In the genomic region with DNA sequence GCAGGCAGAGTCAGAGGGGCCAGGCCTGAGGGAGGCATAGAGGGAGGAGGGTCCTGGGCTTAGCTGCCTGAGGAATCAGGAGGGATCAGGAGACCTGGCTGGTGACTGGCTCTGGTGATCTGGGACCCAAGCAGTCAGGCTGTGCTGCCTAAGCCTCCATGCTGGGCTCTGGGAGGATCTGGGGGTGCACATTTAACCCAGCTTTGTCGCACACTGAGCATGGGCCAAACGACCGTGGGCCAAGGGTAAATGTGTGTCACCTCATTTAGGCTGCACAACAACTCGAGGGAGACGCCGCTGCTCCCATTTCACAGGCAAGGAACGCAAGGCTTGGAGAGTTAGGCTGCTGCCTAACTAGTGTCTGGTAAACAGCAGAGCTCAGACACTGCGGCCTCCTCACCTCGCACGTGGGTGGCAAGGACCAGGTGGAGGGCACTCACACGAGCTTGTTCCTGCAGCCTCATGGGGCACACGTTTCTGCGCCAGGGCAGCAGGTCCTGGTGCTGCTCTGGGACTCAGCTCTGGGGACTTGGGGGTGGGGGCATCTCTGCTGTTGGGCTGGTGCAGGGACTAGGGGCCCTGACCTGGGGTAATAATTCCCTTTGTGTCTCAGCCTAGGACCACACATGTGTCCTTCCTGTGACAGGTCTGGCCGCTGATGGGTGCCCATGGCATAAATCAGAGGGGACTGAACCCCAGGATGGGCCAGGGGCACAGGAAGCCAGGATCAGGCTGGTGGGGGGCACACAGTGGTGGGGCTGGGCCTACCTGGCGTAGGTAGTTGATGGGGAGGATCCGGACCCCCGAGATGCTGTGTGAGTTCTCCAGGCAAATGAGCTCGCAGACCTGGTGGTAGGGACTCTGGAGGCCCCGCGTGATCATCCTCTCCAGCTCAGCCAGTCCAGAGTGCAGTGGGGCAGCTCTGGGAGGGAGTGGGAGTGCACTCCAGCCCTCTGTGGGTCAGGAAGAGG, we compare ENCODE assay signal across 13 cellular contexts. TPM values are rescaled to one million over a fixed set of nuclear protein-coding genes. Genes with fewer than 3 reads are reported as not detected.
A peak's percentile ranks its signal among the peaks of the same experiment; 100 is the strongest.
DNase-seq lines count a peak whose midpoint lies in the region.
"Had no signal": no experiment of that assay in that cellular context is flagged by ENCODE, and none has a peak within 500 bp of the region (broad histone marks: within the 10 kb centered on the region; RNA-seq: fewer than 3 reads in every experiment).

No MANE protein-coding gene starts in this region.

- H3K4me3 Mint-ChIP-seq in T-helper 1 cell treated with Interleukin-12 subunit alpha and Interleukin-12 subunit beta and Interleukin-4 antibody, amounts not matched to agents 30 μg/mL and 1 μg/mL, for 36 hours: peak overlapping the region; percentile 51
- H3K4me3 Mint-ChIP-seq: activated T-cell treated with anti-CD3 and anti-CD28 coated beads, Interleukin-2, amount 50 U/mL, for 24 hours had no signal

- 82% methylated on average over 20 of the region's 20 CpGs for WGBS in mesenchymal stem cell

- no peak overlapping the region for H3K4me3 ChIP-seq in mesenchymal stem cell (ENCODE audit: insufficient read depth in 1 of 2, low read depth in 1 of 2, low read length in 2 of 2)
- H3K4me3 ChIP-seq: suprapubic skin had no signal

- peaks cover 27% of the 10 kb centered on the region for H3K4me1 Mint-ChIP-seq in T-helper 1 cell treated with Interleukin-12 subunit alpha and Interleukin-12 subunit beta and Interleukin-4 antibody, amounts not matched to agents 30 μg/mL and 1 μg/mL, for 36 hours (ENCODE audit: low read depth)

- H2BK12ac ChIP-seq in mesenchymal stem cell (ENCODE audit: low read length in 2 of 2): peak overlapping the region; percentile 0 to 83

- peak overlapping the region in 1 of 2 experiments; percentile 45 for H3K14ac ChIP-seq in mesenchymal stem cell (ENCODE audit: low read length in 2 of 2)

- H3K9ac ChIP-seq in mesenchymal stem cell (ENCODE audit: low read length): no peak overlapping the region
- H3K9ac ChIP-seq: parathyroid adenoma had no signal

- H3K9me3 Mint-ChIP-seq in T-helper 1 cell treated with Interleukin-12 subunit alpha and Interleukin-12 subunit beta and Interleukin-4 antibody, amounts not matched to agents 30 μg/mL and 1 μg/mL, for 36 hours: no peaks in the 10 kb centered on the region
- H3K9me3 Mint-ChIP-seq: activated T-cell treated with anti-CD3 and anti-CD28 coated beads, Interleukin-2, amount 50 U/mL, for 24 hours had no signal

- H3K27me3 ChIP-seq in mesenchymal stem cell (ENCODE audit: control insufficient read depth in 1 of 2, insufficient read depth in 1 of 2, low read length in 2 of 2): peaks cover 0 to 27% of the 10 kb centered on the region in 2 experiments

- peaks cover 6% of the 10 kb centered on the region for H3K36me3 Mint-ChIP-seq in T-helper 1 cell treated with Interleukin-12 subunit alpha and Interleukin-12 subunit beta and Interleukin-4 antibody, amounts not matched to agents 30 μg/mL and 1 μg/mL, for 36 hours (ENCODE audit: low read depth)
- H3K36me3 Mint-ChIP-seq: activated CD4-positive, alpha-beta memory T cell treated with anti-CD3 and anti-CD28 coated beads for 36 hours had no signal

- no peak overlapping the region for H3K27ac Mint-ChIP-seq in T-helper 1 cell treated with Interleukin-12 subunit alpha and Interleukin-12 subunit beta and Interleukin-4 antibody, amounts not matched to agents 30 μg/mL and 1 μg/mL, for 36 hours

- H3K27ac ChIP-seq in angular gyrus (ENCODE audit: low read depth, low read length): peak overlapping the region; percentile 82
- no peak overlapping the region for H3K27ac ChIP-seq in mesenchymal stem cell (ENCODE audit: low read length, poor library complexity, severe bottlenecking)
- H3K27ac ChIP-seq in substantia nigra (ENCODE audit: low read depth, low read length, poor library complexity, severe bottlenecking): peak overlapping the region; percentile 93
- H3K27ac ChIP-seq: 22Rv1, suprapubic skin had no signal

- peak overlapping the region; percentile 45 for H4K91ac ChIP-seq in mesenchymal stem cell (ENCODE audit: low read length)

- no peak overlapping the region for H2AK5ac ChIP-seq in mesenchymal stem cell (ENCODE audit: low read length, severe bottlenecking)

- H3K27me3 Mint-ChIP-seq in T-helper 1 cell treated with Interleukin-12 subunit alpha and Interleukin-12 subunit beta and Interleukin-4 antibody, amounts not matched to agents 30 μg/mL and 1 μg/mL, for 36 hours (ENCODE audit: low read depth): no peaks in the 10 kb centered on the region
- H3K27me3 Mint-ChIP-seq: activated CD4-positive, alpha-beta memory T cell treated with anti-CD3 and anti-CD28 coated beads for 36 hours; activated T-cell treated with anti-CD3 and anti-CD28 coated beads, Interleukin-2, amount 50 U/mL, for 24 hours had no signal

- H2BK15ac ChIP-seq in mesenchymal stem cell (ENCODE audit: low read depth, poor library complexity, severe bottlenecking): no peak overlapping the region

- H2BK120ac ChIP-seq in mesenchymal stem cell (ENCODE audit: low read depth, low read length): peak overlapping the region; percentile 39

- H3K79me1 ChIP-seq in mesenchymal stem cell (replicated peaks; ENCODE audit: low read length, poor library complexity, severe bottlenecking): peaks cover 3% of the 10 kb centered on the region

- H2AFZ ChIP-seq in mesenchymal stem cell (ENCODE audit: low read depth, low read length): peak overlapping the region; percentile 3

- peak overlapping the region; percentile 62 for H4K8ac ChIP-seq in mesenchymal stem cell (ENCODE audit: low read length)

- peak overlapping the region in 1 of 2 experiments; percentile 66 for H3K4ac ChIP-seq in mesenchymal stem cell (ENCODE audit: low read depth in 1 of 2, low read length in 2 of 2)

- H2BK5ac ChIP-seq in mesenchymal stem cell (ENCODE audit: low read depth, low read length, poor library complexity, severe bottlenecking): no peak overlapping the region

- DNase-seq in T-helper 1 cell (no peak), mesenchymal stem cell (no peak), substantia nigra (lab: John Stamatoyannopoulos, UW) (no peak), CD1c-positive myeloid dendritic cell (ENCODE audit: extremely low spot score) (no peak)
- no peak for DNase-seq in activated CD8-positive, alpha-beta memory T cell treated with anti-CD3 and anti-CD28 coated beads for 24 hours
- no peak for DNase-seq in activated effector memory CD4-positive, alpha-beta T cell treated with anti-CD3 and anti-CD28 coated beads, Interleukin-2, amount 50 U/mL, for 16 hours

- no peak overlapping the region for H3K23ac ChIP-seq in mesenchymal stem cell (ENCODE audit: low read length in 2 of 2)

- peak overlapping the region in 1 of 2 experiments; percentile 80 for H3K18ac ChIP-seq in mesenchymal stem cell (ENCODE audit: low read depth in 1 of 2, low read length in 2 of 2)

- H3K4me2 ChIP-seq in mesenchymal stem cell (ENCODE audit: low read length, poor library complexity, severe bottlenecking): no peak overlapping the region

- no peaks in the 10 kb centered on the region for H3K36me3 ChIP-seq in mesenchymal stem cell (ENCODE audit: control insufficient read depth in 1 of 2, insufficient read depth in 2 of 2, low read depth in 1 of 2, low read length in 2 of 2)
- H3K36me3 ChIP-seq: suprapubic skin had no signal

- no peaks in the 10 kb centered on the region for H3K9me3 ChIP-seq in mesenchymal stem cell (ENCODE audit: control insufficient read depth, low read length)
- H3K9me3 ChIP-seq: suprapubic skin had no signal

- H3K4me1 ChIP-seq in mesenchymal stem cell (ENCODE audit: control insufficient read depth, insufficient read depth, low read depth, low read length): peaks cover 13% of the 10 kb centered on the region

RNA-seq across cellular contexts. Expression of gene TMEM235, which starts 18.7 kb away (rescaled TPM):
- not detected for polyA plus RNA-seq in mesenchymal stem cell (2013, experiment 1 of 2)
- polyA plus RNA-seq in mesenchymal stem cell (2013, experiment 2 of 2): not detected

RNA-seq across cellular contexts. Expression of gene BIRC5, which starts 36.1 kb away (rescaled TPM):
- 8.4 TPM for polyA plus RNA-seq in mesenchymal stem cell (2013, experiment 1 of 2)
- polyA plus RNA-seq in mesenchymal stem cell (2013, experiment 2 of 2): 6.9 TPM
